In genomic region chr17:74063439-74063838, GRCh38 we compare ENCODE assay signal across 15 cellular contexts.
DNase-seq lines count a peak whose midpoint lies in the region; ATAC-seq and TF ChIP-seq lines count a peak whose summit lies in the region.
"Had no signal": no experiment of that assay in that cellular context is flagged by ENCODE, and none has a peak within 500 bp of the region (broad histone marks: within the 10 kb centered on the region; RNA-seq: fewer than 3 reads in every experiment).

No MANE protein-coding gene starts in this region.

- H3K27me3 Mint-ChIP-seq in GM23338 (ENCODE audit: insufficient read depth, low read depth, poor library complexity) (peaks cover 2% of the 10 kb centered on the region), WTC11 (ENCODE audit: low read depth) (peaks cover 2% of the 10 kb centered on the region; the same call in 1 of the 2 replicates)

- H3K27ac Mint-ChIP-seq in GM23338, result no peak overlapping the region
- no peak overlapping the region for H3K27ac Mint-ChIP-seq in WTC11
- H3K27ac Mint-ChIP-seq: CD4-positive, alpha-beta memory T cell; HFFc6 had no signal

- peaks cover 3% of the 10 kb centered on the region; the same call in 1 of the 3 replicates for H3K9me3 Mint-ChIP-seq in GM23338
- peaks cover 9% of the 10 kb centered on the region for H3K9me3 Mint-ChIP-seq in WTC11

- no peaks in the 10 kb centered on the region for H3K36me3 ChIP-seq in GM23338 (ENCODE audit: insufficient read depth)
- no peaks in the 10 kb centered on the region for H3K36me3 ChIP-seq in osteoblast (ENCODE audit: insufficient read depth, low read length)
- H3K36me3 ChIP-seq: HAP-1 had no signal

- H3F3A ChIP-seq in GM23338 (replicated peaks; ENCODE audit: low read depth), result no peaks in the 10 kb centered on the region

- H4K20me1 ChIP-seq in GM23338 (replicated peaks; ENCODE audit: insufficient read depth) (no peaks in the 10 kb centered on the region), osteoblast (ENCODE audit: insufficient read depth, low read length) (no peaks in the 10 kb centered on the region)

- H3K4me3 ChIP-seq in GM23338, result no peak overlapping the region
- H3K4me3 ChIP-seq in osteoblast (ENCODE audit: insufficient read depth, low read length), result no peak overlapping the region
- H3K4me3 ChIP-seq: HAP-1 had no signal

- H3K27ac ChIP-seq in GM23338 (ENCODE audit: low read depth) (no peak overlapping the region), osteoblast (ENCODE audit: low read depth, low read length) (no peak overlapping the region)

- H3K4me2 ChIP-seq in GM23338, result no peak overlapping the region
- H3K4me2 ChIP-seq in osteoblast (ENCODE audit: insufficient read depth, low read length), result no peak overlapping the region

- H3K4me1 Mint-ChIP-seq in GM23338 (peaks cover 6% of the 10 kb centered on the region), WTC11 (peaks cover 12% of the 10 kb centered on the region)
- H3K4me1 Mint-ChIP-seq: CD4-positive, alpha-beta memory T cell had no signal

- POLR2A ChIA-PET in WTC11 (lab: Charles Lee), result no interaction called here

- H3K4me3 Mint-ChIP-seq in GM23338 (no peak overlapping the region), WTC11 (no peak overlapping the region)
- H3K4me3 Mint-ChIP-seq: CD4-positive, alpha-beta memory T cell; HFFc6 had no signal

- H3K4me1 ChIP-seq in GM23338 (ENCODE audit: insufficient read depth), result no peaks in the 10 kb centered on the region
- no peaks in the 10 kb centered on the region for H3K4me1 ChIP-seq in osteoblast (ENCODE audit: insufficient read depth, low read length)
- H3K4me1 ChIP-seq: Caco-2, HAP-1 had no signal

- CTCF ChIA-PET in WTC11 (lab: Charles Lee), result interaction anchor here (0.6 to 2.0 kb wide), 4 partner anchors 27 to 1421 kb away, joined by 4 to 8 read pairs (median 6); no protein-coding TSS in a partner anchor

- TF ChIP-seq CTCF in GM23338 (conservative IDR thresholded peaks at IDR 0.05; ENCODE audit: low read depth in 2 of 2), result no peak
- TF ChIP-seq CTCF in WTC11 (IDR thresholded peaks at IDR 0.05), result no peak
- no peak for TF ChIP-seq CTCF in osteoblast (IDR thresholded peaks at IDR 0.05; ENCODE audit: extremely low read depth, low read depth, low read length)

- DNase-seq in NCI-H2029 (lab: John Stamatoyannopoulos, UW) (peak; percentile 35), NCI-H2029 treated with DMSO at 0.1 percent for 48 hours (lab: John Stamatoyannopoulos, UW) (no peak), GM23338 (ENCODE audit: low spot score) (no peak), WTC11 (ENCODE audit: low spot score) (no peak), osteoblast (ENCODE audit: insufficient read length, low spot score, missing footprints) (peak; percentile 72), RPMI8226 (no peak)
- DNase-seq: C1 segment of cervical spinal cord; Caco-2; CD4-positive, alpha-beta memory T cell; DMS153; GF-D8; GOT3; HFFc6 had no signal

- ATAC-seq in GM23338 (peak; percentile 77), WTC11 (peak; percentile 47), HG03159 (IDR thresholded peaks at IDR 0.05; ENCODE audit: unreplicated experiment) (no peak)

- no peaks in the 10 kb centered on the region for H3K9me2 ChIP-seq in GM23338 (ENCODE audit: insufficient read depth)

- H2AFZ ChIP-seq in GM23338 (no peak overlapping the region), osteoblast (ENCODE audit: low read length) (no peak overlapping the region)

- H3K36me3 Mint-ChIP-seq in GM23338 (ENCODE audit: low read depth) (no peaks in the 10 kb centered on the region), WTC11 (no peaks in the 10 kb centered on the region; the same call in 1 of the 2 replicates)
- H3K36me3 Mint-ChIP-seq: CD4-positive, alpha-beta memory T cell had no signal

- H3K9me3 ChIP-seq in osteoblast (ENCODE audit: low read depth, low read length), result no peaks in the 10 kb centered on the region
- H3K9me3 ChIP-seq: Caco-2, HAP-1 had no signal

- no peaks in the 10 kb centered on the region for H3K79me2 ChIP-seq in GM23338 (replicated peaks; ENCODE audit: insufficient read depth)
- no peaks in the 10 kb centered on the region for H3K79me2 ChIP-seq in osteoblast (ENCODE audit: insufficient read depth, low read length)

- no peaks in the 10 kb centered on the region for H3K27me3 ChIP-seq in GM23338 (ENCODE audit: insufficient read depth)
- no peaks in the 10 kb centered on the region for H3K27me3 ChIP-seq in osteoblast (ENCODE audit: insufficient read depth, low read length)

TF ChIP-seq in GM23338, 12 proteins besides CTCF, POLR2A, EP300 and RAD21 (continues in another document):
- TF ChIP-seq ZNF114 (CRISPR knock-in tag; IDR thresholded peaks at IDR 0.05) (no peak), ZNF331 (CRISPR knock-in tag; IDR thresholded peaks at IDR 0.05; ENCODE audit: low read depth) (no peak)

TF ChIP-seq in WTC11, 78 proteins besides CTCF, POLR2A, EP300 and RAD21:
- no peak for TF ChIP-seq SMAD4 (CRISPR knock-in tag; IDR thresholded peaks at IDR 0.05)

Comparison
In these comparisons a context has a peak if more than half of its experiments do, and no peak if none do; other contexts are left out.
1. DNase-seq: peak in NCI-H2029 (single experiment) and osteoblast (single experiment); none in NCI-H2029 treated with DMSO at 0.1 percent for 48 hours (single experiment), GM23338 (single experiment), WTC11 (single experiment) and RPMI8226 (single experiment).